8 cellular contexts compared by ENCODE assay signal in the genomic region with DNA sequence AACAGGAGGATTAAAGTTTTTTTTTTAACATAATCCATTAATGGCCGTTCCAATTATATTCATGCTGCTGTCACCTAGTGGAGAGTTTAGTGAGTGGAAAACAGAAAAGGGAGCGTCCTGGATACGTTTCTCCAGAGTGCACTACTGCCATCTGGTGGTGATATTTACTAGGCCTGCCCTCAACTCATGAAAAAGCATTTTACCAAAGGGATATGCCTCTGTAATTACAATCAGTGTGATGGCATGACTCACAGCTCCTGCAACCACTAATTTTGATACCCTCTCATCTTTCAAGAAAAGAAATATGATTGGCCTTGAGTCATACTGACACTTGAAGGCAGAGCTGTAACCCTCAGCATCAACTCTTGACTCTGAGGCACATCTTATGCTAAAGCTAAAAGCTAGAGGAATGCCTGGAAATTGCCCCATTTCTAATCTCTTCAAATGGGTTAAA. TPM values are rescaled to one million over a fixed set of nuclear protein-coding genes. Genes with fewer than 3 reads are reported as not detected.
A peak's percentile ranks its signal among the peaks of the same experiment; 100 is the strongest.
DNase-seq lines count a peak whose midpoint lies in the region; ATAC-seq and TF ChIP-seq lines count a peak whose summit lies in the region.

No MANE protein-coding gene starts in this region.

- no peak overlapping the region for H3K27ac ChIP-seq in CD8-positive, alpha-beta T cell (ENCODE audit: low read depth, low read length)
- no peak overlapping the region for H3K27ac ChIP-seq in WERI-Rb-1

- no peak overlapping the region for H3K27ac Mint-ChIP-seq in CD8-positive, alpha-beta T cell
- H3K27ac Mint-ChIP-seq in chondrocyte (ENCODE audit: unreplicated experiment), result no peak overlapping the region

- peaks cover 6% of the 10 kb centered on the region for H3K27me3 Mint-ChIP-seq in CD8-positive, alpha-beta T cell (ENCODE audit: low read depth)
- peaks cover 10% of the 10 kb centered on the region for H3K27me3 Mint-ChIP-seq in chondrocyte (ENCODE audit: low read depth)

- peaks cover 2% of the 10 kb centered on the region for H3K4me1 Mint-ChIP-seq in CD8-positive, alpha-beta T cell (ENCODE audit: low read depth)
- H3K4me1 Mint-ChIP-seq in chondrocyte (ENCODE audit: low read depth), result peaks cover 3% of the 10 kb centered on the region

- TF ChIP-seq CTCF in CD8-positive, alpha-beta T cell (IDR thresholded peaks at IDR 0.05), result peak; percentile 90
- TF ChIP-seq CTCF in WERI-Rb-1 (IDR thresholded peaks at IDR 0.05; ENCODE audit: low read depth, low read length) (peak; percentile 87), chondrocyte (IDR thresholded peaks at IDR 0.05) (peak; percentile 99)

- DNase-seq in CD8-positive, alpha-beta T cell, result peak in 6 of 7 experiments; percentile 1 to 51 (median 26)
- DNase-seq in NCI-H226 (peak; percentile 64), WERI-Rb-1 (peak; percentile 76), chondrocyte (ENCODE audit: low spot score) (no peak), left lobe of liver (ENCODE audit: low spot score) (peak; percentile 58)
- DNase-seq in stimulated activated CD4-positive, alpha-beta T cell treated with anti-CD3 and anti-CD28 coated beads, TNF-alpha, amount 100 ng/mL, for 4 hours (ENCODE audit: low read depth in 3 of 3), result peak in 2 of 3 experiments; percentile 10 to 27

- H3K9me3 Mint-ChIP-seq in CD8-positive, alpha-beta T cell, result no peaks in the 10 kb centered on the region
- no peaks in the 10 kb centered on the region for H3K9me3 Mint-ChIP-seq in chondrocyte (ENCODE audit: low read depth)

- H3K9me3 ChIP-seq in CD8-positive, alpha-beta T cell (ENCODE audit: low read length), result no peaks in the 10 kb centered on the region
- no peaks in the 10 kb centered on the region for H3K9me3 ChIP-seq in WERI-Rb-1 (ENCODE audit: severe bottlenecking)

- H3K36me3 ChIP-seq in CD8-positive, alpha-beta T cell (ENCODE audit: insufficient read depth, low read length), result no peaks in the 10 kb centered on the region
- H3K36me3 ChIP-seq in WERI-Rb-1, result no peaks in the 10 kb centered on the region

- no peak overlapping the region for H3K4me3 Mint-ChIP-seq in CD8-positive, alpha-beta T cell
- no peak overlapping the region for H3K4me3 Mint-ChIP-seq in chondrocyte (ENCODE audit: unreplicated experiment)

- H3K36me3 Mint-ChIP-seq in CD8-positive, alpha-beta T cell, result no peaks in the 10 kb centered on the region
- H3K36me3 Mint-ChIP-seq in chondrocyte (ENCODE audit: low read depth), result no peaks in the 10 kb centered on the region

- CTCF ChIA-PET in CD8-positive, alpha-beta T cell (lab: Charles Lee), result interaction anchor here (0.7 to 1.8 kb wide), 15 partner anchors 9 to 1559 kb away, joined by 3 to 11 read pairs (median 3); no protein-coding TSS in a partner anchor

- no peaks in the 10 kb centered on the region for H3K4me1 ChIP-seq in CD8-positive, alpha-beta T cell (ENCODE audit: insufficient read depth, low read length)

- peak; percentile 64 for ATAC-seq in CD8-positive, alpha-beta T cell
- ATAC-seq in GM19328 (IDR thresholded peaks at IDR 0.05; ENCODE audit: unreplicated experiment), result peak; percentile 84
- ATAC-seq in HG03342 (IDR thresholded peaks at IDR 0.05; ENCODE audit: unreplicated experiment), result peak; percentile 93
- peak; percentile 100 for ATAC-seq in left lobe of liver

- intact Hi-C loops in CD8-positive, alpha-beta T cell (cut with DNase I, micrococcal nuclease), result loop anchor here (1.0 kb wide), 3 partner anchors 861 to 1555 kb away; no protein-coding TSS in a partner anchor

- POLR2A ChIA-PET in CD8-positive, alpha-beta T cell (lab: Charles Lee), result no interaction called here

- no peak overlapping the region for H3K4me3 ChIP-seq in CD8-positive, alpha-beta T cell (ENCODE audit: low read depth, low read length)
- no peak overlapping the region for H3K4me3 ChIP-seq in WERI-Rb-1 (ENCODE audit: low read depth, low read length)

- no peaks in the 10 kb centered on the region for H3K27me3 ChIP-seq in CD8-positive, alpha-beta T cell (ENCODE audit: insufficient read depth, low read length)
- H3K27me3 ChIP-seq in WERI-Rb-1 (ENCODE audit: insufficient read depth, low read depth, severe bottlenecking), result no peaks in the 10 kb centered on the region

RNA-seq across cellular contexts. Expression of a gene that starts 20.1 kb away (rescaled TPM):
- total RNA-seq in CD8-positive, alpha-beta T cell, result not detected
- not detected in 3 replicates for total RNA-seq in chondrocyte
- total RNA-seq in left lobe of liver, result not detected
